19 cellular contexts compared by ENCODE assay signal in the genomic region with DNA sequence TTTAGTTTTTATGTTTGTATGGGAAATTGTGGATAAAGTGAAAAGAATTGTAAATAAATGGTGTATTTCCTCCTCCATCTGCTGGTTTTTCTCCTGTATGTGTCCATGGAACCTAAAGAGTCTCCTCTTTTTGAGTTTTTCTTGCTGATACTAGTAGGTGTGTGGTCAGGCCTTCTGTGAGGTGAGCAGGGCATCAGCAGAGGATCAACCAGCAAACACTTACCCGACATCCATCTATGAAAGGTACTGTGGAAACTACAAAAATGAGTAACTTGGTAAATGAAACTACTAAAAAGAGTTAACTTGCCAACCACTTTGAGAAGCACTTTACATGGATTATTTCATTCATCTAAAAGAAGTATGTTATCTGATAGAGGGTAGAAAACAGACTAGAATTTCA.
"Had no signal": no experiment of that assay in that cellular context is flagged by ENCODE, and none has a peak within 500 bp of the region (broad histone marks: within the 10 kb centered on the region; RNA-seq: fewer than 3 reads in every experiment).

No MANE protein-coding gene starts in this region.

- H3K27ac ChIP-seq: RWPE1 had no signal

- H3K9ac ChIP-seq: SK-N-SH had no signal

- ATAC-seq: Panc1, PC-3 had no signal

- H3K9me3 ChIP-seq: SK-N-SH had no signal

- H3K4me2 ChIP-seq: SK-N-SH had no signal

- DNase-seq: KBM-7, MV-4-11, NCI-H1048, NCI-H1105, NCI-H1417, NCI-H1436 treated with DMSO at 0.1 percent for 48 hours, NCI-H1694 treated with DMSO at 0.1 percent for 48 hours, NCI-H1930, NCI-H2081, NCI-H2107, NCI-H2227 treated with DMSO at 0.1 percent for 48 hours, NCI-H524, NCI-H526 treated with DMSO at 0.1 percent for 48 hours, NCI-H748 treated with DMSO at 0.1 percent for 48 hours, PC-3, SHP77, SK-N-SH had no signal
